ENCODE assay signal across 8 cellular contexts in the genomic region with DNA sequence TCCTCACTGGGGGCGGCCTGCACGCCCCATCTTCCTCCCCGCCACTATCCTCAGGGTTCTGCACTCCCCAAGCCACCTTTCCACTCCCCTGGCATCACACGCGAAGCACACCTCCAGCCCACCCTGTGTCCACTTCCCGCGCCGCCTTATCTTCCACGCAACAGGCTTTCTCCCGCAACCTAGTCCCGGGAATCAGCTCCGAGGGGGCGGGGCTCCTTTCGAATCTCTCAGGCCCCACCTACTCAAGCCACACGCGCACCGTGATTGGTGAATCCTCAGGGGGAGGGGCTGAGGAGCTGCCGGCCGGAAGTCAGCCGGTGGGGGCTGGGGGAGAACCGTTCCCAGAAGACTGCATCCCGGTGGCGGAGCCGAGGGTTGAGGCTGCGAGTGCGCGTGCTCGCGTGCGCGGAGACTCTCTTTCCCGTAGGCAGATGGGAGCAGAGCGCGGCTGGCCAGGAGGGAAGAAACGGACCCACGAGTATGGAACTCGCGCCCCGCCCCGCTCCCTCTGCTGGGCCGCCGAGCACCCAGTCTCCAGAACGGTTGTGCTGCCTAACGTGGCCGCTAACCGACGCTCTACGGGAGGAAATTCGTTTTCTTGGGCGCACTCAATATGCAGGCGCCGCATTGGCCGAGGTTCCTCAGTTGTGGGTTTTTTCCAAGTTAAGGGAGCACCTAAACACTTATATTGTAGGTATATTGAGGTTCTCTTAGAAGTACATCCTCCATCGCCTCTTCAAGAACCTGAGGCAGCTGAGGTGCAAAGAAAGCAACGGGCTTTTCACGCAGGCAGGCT.
DNase-seq lines count a peak whose midpoint lies in the region; ATAC-seq lines count a peak whose summit lies in the region.

A gene (minus strand): TSS at position 194 of the 796 bp plus-strand sequence.

- H3K27ac ChIP-seq in effector memory CD4-positive, alpha-beta T cell (ENCODE audit: insufficient read depth, low read length, poor library complexity, severe bottlenecking), result peak within 1 kb of the TSS; percentile 56

- peak within 1 kb of the TSS; percentile 82 for H3K4me3 ChIP-seq in effector memory CD4-positive, alpha-beta T cell (ENCODE audit: insufficient read depth, low read depth, low read length, poor library complexity, severe bottlenecking)

- DNase-seq in COLO668 (lab: John Stamatoyannopoulos, UW; ENCODE audit: unreplicated experiment), result peak; percentile 98
- DNase-seq in HS-27A (ENCODE audit: low read depth), result peak; percentile 94
- peak; percentile 31 for DNase-seq in NK-92 (lab: John Stamatoyannopoulos, UW; ENCODE audit: unreplicated experiment)
- peak; percentile 57 to 79 for DNase-seq in activated CD8-positive, alpha-beta memory T cell treated with anti-CD3 and anti-CD28 coated beads for 1 hour (ENCODE audit: extremely low read depth in 1 of 2, low read depth in 1 of 2)
- DNase-seq in effector memory CD4-positive, alpha-beta T cell, result peak; percentile 81 to 88 (median 82)
- DNase-seq in medulla oblongata (ENCODE audit: extremely low spot score), result peak; percentile 99
- DNase-seq in stimulated activated CD8-positive, alpha-beta memory T cell treated with anti-CD3 and anti-CD28 coated beads, Interleukin-12 subunit alpha, Interleukin-12 subunit beta, amount 100 ng/mL, for 1 hour (ENCODE audit: low read depth), result peak; percentile 83

- ATAC-seq in GM19467 (IDR thresholded peaks at IDR 0.05; ENCODE audit: unreplicated experiment), result peak; percentile 92

- H3K4me1 ChIP-seq in effector memory CD4-positive, alpha-beta T cell (ENCODE audit: control insufficient read depth, insufficient read depth, low read length, poor library complexity, severe bottlenecking), result peaks cover 4% of the 10 kb centered on the region

- no peaks in the 10 kb centered on the region for H3K36me3 ChIP-seq in effector memory CD4-positive, alpha-beta T cell (ENCODE audit: control insufficient read depth, insufficient read depth, low read length)

- no peaks in the 10 kb centered on the region for H3K27me3 ChIP-seq in effector memory CD4-positive, alpha-beta T cell (replicated peaks; ENCODE audit: control insufficient read depth, insufficient read depth, low read length, poor library complexity, severe bottlenecking)

- H3K9me3 ChIP-seq in effector memory CD4-positive, alpha-beta T cell (ENCODE audit: control insufficient read depth, low read length), result no peaks in the 10 kb centered on the region

Comparison
In these comparisons a context has a peak if more than half of its experiments do, and no peak if none do; other contexts are left out.
1. Peak in every context shown above with its lines: DNase-seq, ATAC-seq, H3K4me3 ChIP-seq and H3K27ac ChIP-seq.
2. DNase-seq: peak in every context shown above with its lines; median percentile 99 in medulla oblongata; 98 in COLO668; 94 in HS-27A; 83 in stimulated activated CD8-positive, alpha-beta memory T cell treated with anti-CD3 and anti-CD28 coated beads, Interleukin-12 subunit alpha, Interleukin-12 subunit beta, amount 100 ng/mL, for 1 hour; 82 in effector memory CD4-positive, alpha-beta T cell; 68 in activated CD8-positive, alpha-beta memory T cell treated with anti-CD3 and anti-CD28 coated beads for 1 hour; 31 in NK-92.